ENCODE assay signal across 8 cellular contexts in the genomic region with DNA sequence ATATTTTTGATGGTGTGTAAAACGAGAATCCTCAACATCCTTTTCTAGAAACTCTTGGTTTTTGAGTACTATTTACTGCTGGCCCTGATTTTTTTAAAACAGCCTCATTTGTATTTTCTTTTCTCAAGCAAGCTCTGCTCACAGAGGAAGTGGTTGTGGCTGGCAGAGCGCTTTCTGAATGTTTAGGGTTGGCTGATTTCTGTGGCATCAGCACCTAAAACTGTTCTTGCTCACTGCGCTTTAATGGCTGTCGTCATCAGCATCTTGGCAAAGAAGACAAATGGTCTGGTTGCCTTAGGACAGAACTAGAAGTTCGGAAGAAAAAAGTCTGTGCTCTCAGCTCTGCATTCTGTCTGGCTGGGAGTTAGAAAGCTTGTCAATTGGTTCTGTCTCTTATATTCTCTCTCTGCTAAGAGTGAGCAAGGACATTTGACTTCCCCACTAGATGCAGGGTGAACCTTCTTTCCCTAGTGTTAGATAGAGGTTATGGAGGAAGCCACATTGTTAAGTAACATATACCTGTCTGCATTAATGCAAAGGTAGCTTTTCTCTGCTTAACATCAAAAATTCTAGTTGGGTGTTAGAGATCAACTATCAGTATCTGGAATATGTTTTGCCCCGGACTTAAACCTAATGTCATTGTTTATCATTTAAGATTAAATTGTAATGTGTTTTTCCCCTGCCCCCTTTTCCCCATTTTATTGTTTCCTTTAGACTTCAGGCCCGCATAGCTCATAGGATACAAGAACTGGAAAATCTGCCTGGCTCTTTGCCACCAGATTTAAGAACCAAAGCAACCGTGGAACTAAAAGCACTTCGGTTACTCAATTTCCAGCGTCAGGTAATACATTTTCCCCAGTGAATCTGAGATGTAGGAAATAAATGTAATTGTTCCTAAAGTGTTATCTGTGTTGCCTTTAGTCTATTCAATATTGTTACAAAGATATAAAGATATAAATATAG. TPM values are rescaled to one million over a fixed set of nuclear protein-coding genes. Genes with fewer than 3 reads are reported as not detected.
A peak's percentile ranks its signal among the peaks of the same experiment; 100 is the strongest.
DNase-seq lines count a peak whose midpoint lies in the region; ATAC-seq and TF ChIP-seq lines count a peak whose summit lies in the region.

No MANE protein-coding gene starts in this region.

- H3K4me1 ChIP-seq in right atrium auricular region (no peaks in the 10 kb centered on the region), endodermal cell (ENCODE audit: control insufficient read depth, insufficient read depth, low read length) (peaks cover 4% of the 10 kb centered on the region)

- WGBS in endodermal cell (ENCODE audit: insufficient coverage in 1 of 2, insufficient read length in 1 of 2), 2 experiments = 93 to 96% methylated on average over 7 to 10 of the region's 10 CpGs

- DNase-seq in Right ventricle myocardium inferior (ENCODE audit: missing footprints) = no peak
- DNase-seq in right atrium auricular region (ENCODE audit: low spot score) = no peak
- peak; percentile 43 for DNase-seq in activated CD8-positive, alpha-beta memory T cell treated with anti-CD3 and anti-CD28 coated beads, Interleukin-2, amount 50 U/mL, for 1 hour (ENCODE audit: extremely low read depth)
- DNase-seq in fibroblast of villous mesenchyme (ENCODE audit: low read depth) = peak; percentile 50
- DNase-seq in stimulated activated CD4-positive, alpha-beta T cell treated with anti-CD3 and anti-CD28 coated beads, Interleukin-15, amount 100 ng/mL, for 48 hours (ENCODE audit: low read depth in 2 of 2) = peak; percentile 51 to 54
- no peak for DNase-seq in endodermal cell
- no peak for DNase-seq in glutamatergic neuron

- H3K27me3 Mint-ChIP-seq in endodermal cell (ENCODE audit: insufficient read depth) (no peaks in the 10 kb centered on the region), glutamatergic neuron (ENCODE audit: unreplicated experiment) (no peaks in the 10 kb centered on the region)

- H3K27ac ChIP-seq in right atrium auricular region (no peak overlapping the region), endodermal cell (ENCODE audit: low read depth, low read length) (no peak overlapping the region)

- no peak overlapping the region for H3K4me3 Mint-ChIP-seq in endodermal cell
- H3K4me3 Mint-ChIP-seq in glutamatergic neuron (ENCODE audit: unreplicated experiment) = no peak overlapping the region

- H3K4me1 Mint-ChIP-seq in endodermal cell (no peaks in the 10 kb centered on the region), glutamatergic neuron (ENCODE audit: low read depth, unreplicated experiment) (peaks cover 5% of the 10 kb centered on the region)

- intact Hi-C loops in Right ventricle myocardium inferior (cut with DNase I) = loop anchor here (5.0 kb wide), 1 partner anchor 37 kb away; a partner anchor contains a TSS

- no peak for TF ChIP-seq CTCF in right atrium auricular region (IDR thresholded peaks at IDR 0.05)
- no peak for TF ChIP-seq CTCF in fibroblast of villous mesenchyme (IDR thresholded peaks at IDR 0.05; ENCODE audit: insufficient read depth, low read depth, low read length)
- TF ChIP-seq CTCF in endodermal cell (conservative IDR thresholded peaks at IDR 0.05) = no peak
- TF ChIP-seq CTCF in glutamatergic neuron (IDR thresholded peaks at IDR 0.05; ENCODE audit: partially characterized antibody, unreplicated experiment) = no peak

- H3K36me3 ChIP-seq in right atrium auricular region (peaks cover 27% of the 10 kb centered on the region), endodermal cell (ENCODE audit: control insufficient read depth, insufficient read depth, low read length) (no peaks in the 10 kb centered on the region)

- no peaks in the 10 kb centered on the region for H3K9me3 Mint-ChIP-seq in endodermal cell
- H3K9me3 Mint-ChIP-seq in glutamatergic neuron (ENCODE audit: unreplicated experiment) = peaks cover 3% of the 10 kb centered on the region

- H3K9me3 ChIP-seq in right atrium auricular region = no peaks in the 10 kb centered on the region
- H3K9me3 ChIP-seq in endodermal cell (ENCODE audit: control insufficient read depth, low read length) = no peaks in the 10 kb centered on the region

- H3K27me3 ChIP-seq in right atrium auricular region (no peaks in the 10 kb centered on the region), endodermal cell (ENCODE audit: control insufficient read depth, insufficient read depth, low read length, poor library complexity, severe bottlenecking) (no peaks in the 10 kb centered on the region)

- H3K36me3 Mint-ChIP-seq in endodermal cell (ENCODE audit: low read depth) = no peaks in the 10 kb centered on the region
- H3K36me3 Mint-ChIP-seq in glutamatergic neuron (ENCODE audit: unreplicated experiment) = no peaks in the 10 kb centered on the region

- no peak overlapping the region for H3K9ac ChIP-seq in endodermal cell (ENCODE audit: extremely low read depth, low read length, poor library complexity, severe bottlenecking)

- ATAC-seq in Right ventricle myocardium inferior (peak; percentile 28), HG03342 (IDR thresholded peaks at IDR 0.05; ENCODE audit: unreplicated experiment) (peak; percentile 96)

- no peak overlapping the region for H3K4me3 ChIP-seq in right atrium auricular region
- H3K4me3 ChIP-seq in fibroblast of villous mesenchyme (ENCODE audit: low read depth, low read length) = no peak overlapping the region
- H3K4me3 ChIP-seq in endodermal cell (ENCODE audit: low read length) = no peak overlapping the region

- H3K27ac Mint-ChIP-seq in endodermal cell (no peak overlapping the region), glutamatergic neuron (ENCODE audit: unreplicated experiment) (no peak overlapping the region)

RNA-seq across cellular contexts. Expression of a gene that starts 39.0 kb away (rescaled TPM):
- total RNA-seq in Right ventricle myocardium inferior (98.4 TPM), right atrium auricular region (100 to 1,000 TPM in 1 of 2 donors, 10 to 100 TPM in 1; 63.8 to 109 TPM), fibroblast of villous mesenchyme (51.4 and 62.8 TPM in 2 replicates), endodermal cell (1 to 10 TPM; 2.6 to 8.6 TPM), glutamatergic neuron (ENCODE audit: unreplicated experiment) (14.5 TPM)
- polyA plus RNA-seq in endodermal cell (2013, experiment 1 of 2) = 5.4 TPM
- polyA plus RNA-seq in endodermal cell (2013, experiment 2 of 2) = 3.8 TPM

Comparison
In these comparisons a context has a peak if more than half of its experiments do, and no peak if none do; other contexts are left out.
1. DNase-seq: peak in activated CD8-positive, alpha-beta memory T cell treated with anti-CD3 and anti-CD28 coated beads, Interleukin-2, amount 50 U/mL, for 1 hour (single experiment), fibroblast of villous mesenchyme (single experiment) and stimulated activated CD4-positive, alpha-beta T cell treated with anti-CD3 and anti-CD28 coated beads, Interleukin-15, amount 100 ng/mL, for 48 hours (2 of 2); none in Right ventricle myocardium inferior (single experiment), right atrium auricular region (single experiment), endodermal cell (single experiment) and glutamatergic neuron (single experiment).